ENCODE assay signal across 8 cellular contexts in the genomic region with DNA sequence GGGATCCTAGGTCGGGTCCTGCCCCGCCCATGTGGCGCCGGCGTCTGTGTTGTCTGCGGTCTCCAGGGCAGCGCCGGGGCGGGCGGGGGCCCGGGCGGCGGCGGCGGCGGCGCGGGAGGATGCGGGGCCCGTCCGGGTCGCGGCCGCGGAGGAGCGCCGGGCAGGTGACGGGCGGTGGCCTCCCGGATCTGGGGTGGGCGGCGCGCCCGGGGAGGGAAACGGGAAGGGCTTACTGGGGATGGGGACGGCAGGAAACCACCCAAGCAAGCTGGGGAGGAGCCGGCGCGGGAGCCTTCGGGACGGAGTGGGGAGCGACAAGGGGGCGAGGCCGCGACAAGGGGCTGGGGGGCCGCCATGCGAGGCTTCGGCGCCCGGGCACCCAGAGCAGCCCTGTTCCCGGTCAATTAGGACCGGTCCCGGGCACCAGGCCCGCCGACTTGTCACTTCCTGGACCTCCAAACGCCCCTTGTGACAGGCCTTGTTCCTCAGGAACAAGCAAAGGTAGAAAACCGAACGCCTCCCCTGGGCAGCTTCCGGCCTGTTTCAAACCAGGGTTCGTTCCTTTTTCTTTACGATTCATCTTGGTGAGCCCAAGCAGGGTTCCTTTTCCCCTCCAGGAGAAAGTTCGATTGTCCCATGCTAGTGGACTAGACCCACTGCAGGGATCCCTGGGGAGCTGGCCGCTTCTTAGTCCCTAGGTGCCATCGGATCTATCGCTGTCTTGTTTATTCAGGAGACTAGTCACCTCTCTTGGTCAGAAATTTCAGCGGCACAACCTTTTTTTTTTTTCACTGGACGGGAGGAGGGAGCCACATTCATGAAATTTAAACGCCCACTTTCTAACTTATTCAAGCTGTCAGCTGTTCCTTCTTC. TPM values are rescaled to one million over a fixed set of nuclear protein-coding genes. Genes with fewer than 3 reads are reported as not detected.
A peak's percentile ranks its signal among the peaks of the same experiment; 100 is the strongest.
DNase-seq lines count a peak whose midpoint lies in the region; ATAC-seq, FAIRE-seq and TF ChIP-seq lines count a peak whose summit lies in the region.

No MANE protein-coding gene starts in this region.

- POLR2A ChIA-PET in A549 (lab: Yijun Ruan, JAX) = interaction anchor here (0.6 to 1.0 kb wide), 5 partner anchors 13 to 282 kb away, joined by 3 to 9 read pairs (median 3); partner anchors contain the start of gene HSPA8

- peak; percentile 84 to 86 for ATAC-seq in A549
- ATAC-seq in GM19035 (IDR thresholded peaks at IDR 0.05; ENCODE audit: unreplicated experiment) = peak; percentile 54
- no peak for ATAC-seq in GM18873 (IDR thresholded peaks at IDR 0.05; ENCODE audit: low FRiP score, unreplicated experiment)

- peaks cover 0 to 38% (median 3%) of the 10 kb centered on the region in 45 donors for H3K27me3 ChIP-seq in dorsolateral prefrontal cortex
- H3K27me3 ChIP-seq in liver (ENCODE audit: control insufficient read depth in 4 of 4, insufficient read depth in 4 of 4, low read length in 3 of 4) = peaks cover 0 to 3% (median 3%) of the 10 kb centered on the region in 4 donors

- peak overlapping the region; percentile 90 for H3K4me2 ChIP-seq in A549

- WGBS in A549 (ENCODE audit: missing lambda C conversion rate) = under 1% methylated on average over 13 of the region's 68 CpGs
- WGBS in liver = 4% methylated on average over 68 of the region's 68 CpGs

- TF ChIP-seq CTCF in A549 (IDR thresholded peaks at IDR 0.05) (no peak), NB4 (IDR thresholded peaks at IDR 0.05; ENCODE audit: low read depth, low read length) (no peak), dorsolateral prefrontal cortex (IDR thresholded peaks at IDR 0.05 in 54 of 56, conservative IDR thresholded peaks at IDR 0.05 in 2 of 56; ENCODE audit: low read depth in 1 of 56, partially characterized antibody in 56 of 56) (no peak), liver (IDR thresholded peaks at IDR 0.05; ENCODE audit: low read depth, low read length, missing input control) (no peak)

- H3K4me1 ChIP-seq in A549 (peaks cover 21% of the 10 kb centered on the region; the same call in 2 of the 3 replicates), liver (ENCODE audit: control insufficient read depth in 4 of 4, insufficient read depth in 4 of 4, low read length in 3 of 4) (peaks cover 3 to 6% (median 5%) of the 10 kb centered on the region in 4 donors)

- H3K36me3 ChIP-seq in liver (ENCODE audit: control insufficient read depth in 4 of 4, insufficient read depth in 3 of 4, low read depth in 1 of 4, low read length in 3 of 4) = no peaks in the 10 kb centered on the region

- H3K27ac ChIP-seq in A549 = peak overlapping the region; percentile 97 to 98
- H3K27ac ChIP-seq in dorsolateral prefrontal cortex = peak overlapping the region in 49 of 59 donors; percentile 9 to 87 (median 71)
- H3K27ac ChIP-seq in liver (ENCODE audit: low read depth in 1 of 2, low read length in 2 of 2) = peak overlapping the region in 1 of 2 donors; percentile 53

- DNase-seq in A549 (ENCODE audit: low read depth in 1 of 2, low spot score in 1 of 2) (peak; percentile 60 to 67), NB4 (ENCODE audit: low read depth) (peak; percentile 69), dorsolateral prefrontal cortex (peak in 6 of 10 donors; percentile 11 to 55 (median 42))
- peak; percentile 63 for DNase-seq in activated CD4-positive, alpha-beta T cell treated with anti-CD3 and anti-CD28 coated beads for 48 hours
- peak; percentile 39 for DNase-seq in stimulated activated CD4-positive, alpha-beta T cell treated with anti-CD3 and anti-CD28 coated beads, Interleukin-4, amount 100 ng/mL, for 24 hours

- H3K4me3 ChIP-seq in A549 = peak overlapping the region; percentile 88
- peak overlapping the region; percentile 60 for H3K4me3 ChIP-seq in NB4 (ENCODE audit: low read depth, low read length)
- H3K4me3 ChIP-seq in dorsolateral prefrontal cortex = peak overlapping the region; percentile 39 to 77 (median 64)
- peak overlapping the region; percentile 30 to 69 (median 41) for H3K4me3 ChIP-seq in liver (ENCODE audit: low read depth in 1 of 3, low read length in 3 of 3)

- H3K9ac ChIP-seq in liver (ENCODE audit: low read depth in 1 of 2, low read length in 2 of 2) = peak overlapping the region in 1 of 2 donors; percentile 47

- FAIRE-seq in A549 (lab: Jason Lieb, UNC) = no peak

- intact Hi-C loops in dorsolateral prefrontal cortex (cut with DNase I) = no loop called here

- TF ChIP-seq EP300 in A549 (IDR thresholded peaks at IDR 0.05) = no peak

- no peaks in the 10 kb centered on the region for H3K9me3 ChIP-seq in A549
- H3K9me3 ChIP-seq in liver (ENCODE audit: control insufficient read depth in 4 of 4, low read length in 3 of 4) = no peaks in the 10 kb centered on the region

- TF ChIP-seq POLR2A in A549 (IDR thresholded peaks at IDR 0.05; ENCODE audit: low read length) = no peak
- TF ChIP-seq POLR2A in NB4 (IDR thresholded peaks at IDR 0.05; ENCODE audit: extremely low read depth, insufficient read length) = no peak

- TF ChIP-seq RAD21 in A549 (conservative IDR thresholded peaks at IDR 0.05 in 1 of 2, IDR thresholded peaks at IDR 0.05 in 1 of 2) (no peak), liver (IDR thresholded peaks at IDR 0.05) (no peak)

- CTCF ChIA-PET in A549 (lab: Yijun Ruan, JAX) = interaction anchor here (0.7 to 0.9 kb wide), 4 partner anchors 8 to 143 kb away, joined by 3 to 5 read pairs (median 4); no protein-coding TSS in a partner anchor

TF ChIP-seq in A549, 52 proteins besides CTCF, POLR2A, EP300 and RAD21 (continues in another document):
- TF ChIP-seq PHF8 (IDR thresholded peaks at IDR 0.05; ENCODE audit: borderline replicate concordance, low read depth) (peak; percentile 41; the same call in 1 of the 2 replicates), FOSL2 (IDR thresholded peaks at IDR 0.05) (no peak), FOSL2 (CRISPR knock-in tag; IDR thresholded peaks at IDR 0.05) (peak; percentile 36), HEYL (CRISPR knock-in tag; IDR thresholded peaks at IDR 0.05) (no peak), FOXS1 (CRISPR knock-in tag; IDR thresholded peaks at IDR 0.05) (no peak), RCOR1 (IDR thresholded peaks at IDR 0.05; ENCODE audit: low read depth, low read length) (no peak), E2F6 (IDR thresholded peaks at IDR 0.05; ENCODE audit: borderline replicate concordance, low read depth) (peak; percentile 30; the same call in 1 of the 2 replicates), JUN (IDR thresholded peaks at IDR 0.05) (peak in 1 of 2 experiments; percentile 38; a peak in 2 of 5 replicates), CEBPB (IDR thresholded peaks at IDR 0.05) (no peak)

TF ChIP-seq in liver, 16 proteins besides CTCF, POLR2A, EP300 and RAD21:
- TF ChIP-seq JUND (IDR thresholded peaks at IDR 0.05) = no peak

RNA-seq across cellular contexts. Expression of gene JHY, which starts 0.5 kb away (rescaled TPM):
- polyA plus RNA-seq in A549 (2011; rRNA removed) (6.4 and 6.9 TPM in 2 replicates), A549 (2017; fragmentation: RNase III; extraction: RNeasy Plus Mini Kit Qiagen cat#74134 plus additional on column Dnase treatment) (3.1 to 3.4 TPM (median 3.4 TPM) in 3 replicates), liver (under 1 TPM; 0.13 to 0.14 TPM)
- polyA plus RNA-seq in A549 (2012; cell fraction: cytosol; rRNA removed) = 2.0 and 2.1 TPM in 2 replicates
- polyA plus RNA-seq in A549 (2012; cell fraction: nucleus; rRNA removed) = 0.61 and 0.88 TPM in 2 replicates
- 3.4 and 3.8 TPM in 2 replicates for polyA minus RNA-seq in A549 (2011; rRNA and poly(A)+ RNA removed)
- total RNA-seq in dorsolateral prefrontal cortex (10 to 100 TPM in 22 of 120 experiments, 1 to 10 TPM in 98; 2.7 to 14.3 (median 8.6) TPM), liver (under 1 TPM; 0.14 to 0.25 TPM)

RNA-seq across cellular contexts. Expression of gene CRTAM, which starts 44.7 kb away (rescaled TPM):
- polyA plus RNA-seq in A549 (2011; rRNA removed) = 0.07 and 0.08 TPM in 2 replicates
- 0.08 TPM in 1 of 2 replicates, not detected in the other for polyA plus RNA-seq in A549 (2012; cell fraction: cytosol; rRNA removed)
- 0.04 TPM in 1 of 2 replicates, not detected in the other for polyA plus RNA-seq in A549 (2012; cell fraction: nucleus; rRNA removed)
- polyA plus RNA-seq in A549 (2017; fragmentation: RNase III; extraction: RNeasy Plus Mini Kit Qiagen cat#74134 plus additional on column Dnase treatment) = 0.04 TPM in 1 of 3 replicates, not detected in the others
- polyA minus RNA-seq in A549 (2011; rRNA and poly(A)+ RNA removed) = 0.39 TPM in 1 of 2 replicates, not detected in the other
- total RNA-seq in dorsolateral prefrontal cortex = 1 to 10 TPM in 6 of 120 experiments, under 1 TPM in 75, not detected in 39; 0.18 to 1.5 (median 0.47) TPM
- total RNA-seq in liver = under 1 TPM; 0.08 to 0.47 TPM
- under 1 TPM in 1 of 2 donors, not detected in 1; 0.20 TPM for polyA plus RNA-seq in liver
